1 cellular context compared by ENCODE assay signal in the genomic region with DNA sequence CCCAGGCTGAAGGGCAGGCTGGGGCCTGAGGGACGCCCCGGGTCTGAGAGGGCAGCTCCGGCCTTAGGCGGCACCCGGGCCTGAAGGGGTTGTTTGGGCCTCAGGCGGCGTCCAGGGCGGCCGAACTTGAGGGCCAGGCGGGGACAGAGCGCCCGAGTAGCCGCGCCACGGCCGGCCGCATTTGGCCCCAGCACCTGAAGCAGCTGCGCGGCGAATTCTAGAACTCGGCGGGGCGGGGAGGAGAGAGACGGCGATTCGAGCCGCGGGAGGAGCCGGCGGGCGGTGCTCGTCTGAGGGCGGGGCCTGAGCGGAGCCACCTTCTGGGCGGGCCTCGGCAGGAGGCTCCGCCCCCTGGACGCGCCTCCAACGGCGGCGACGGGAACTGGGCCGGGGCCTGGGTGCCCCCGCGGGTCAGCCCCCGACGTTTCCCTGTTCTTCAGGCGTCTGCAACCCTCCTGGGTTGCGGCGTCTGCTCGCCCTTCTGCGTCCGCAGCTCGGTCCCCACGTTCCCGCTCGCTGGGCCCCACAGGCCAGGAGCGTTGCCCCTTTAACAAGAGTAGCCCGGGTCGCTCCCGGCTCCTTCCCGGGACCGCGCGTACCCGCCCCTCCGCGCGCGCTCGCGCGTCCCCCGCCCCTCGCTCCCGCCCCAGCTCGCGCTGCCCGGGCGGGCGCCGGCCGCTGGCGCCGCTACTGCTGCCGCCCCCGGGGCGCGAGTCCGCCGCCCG.
TF ChIP-seq lines count a peak whose summit lies in the region.

A gene with protein sequence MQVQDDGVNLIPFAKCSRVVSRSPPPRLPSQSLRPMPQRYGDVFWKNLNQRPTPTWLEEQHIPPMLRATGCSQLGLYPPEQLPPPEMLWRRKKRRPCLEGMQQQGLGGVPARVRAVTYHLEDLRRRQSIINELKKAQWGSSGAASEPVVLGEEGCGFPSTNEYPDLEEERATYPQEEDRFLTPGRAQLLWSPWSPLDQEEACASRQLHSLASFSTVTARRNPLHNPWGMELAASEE (minus strand): TSS at position 221 of the 725 bp plus-strand sequence. CDS start 3,085 bp downstream, outside the sequence.
A gene (plus strand): TSS at position 649 of the 725 bp plus-strand sequence. CDS start 2,297 bp downstream, outside the sequence.

TF ChIP-seq in GM23338, 12 proteins besides CTCF, POLR2A, EP300 and RAD21 (continued from another document):
- no peak for TF ChIP-seq NANOG (IDR thresholded peaks at IDR 0.05; ENCODE audit: borderline replicate concordance)
- TF ChIP-seq POLR2AphosphoS5 (IDR thresholded peaks at IDR 0.05; ENCODE audit: low read depth), result peak; percentile 82
- no peak for TF ChIP-seq EZH2 (IDR thresholded peaks at IDR 0.05; ENCODE audit: low read depth, unreplicated experiment)
- no peak for TF ChIP-seq JUNB (IDR thresholded peaks at IDR 0.05; ENCODE audit: unreplicated experiment)
TF ChIP-seq in GM23338: peak in this region for 2.
